ENCODE assay signal across 10 cellular contexts in the genomic region with DNA sequence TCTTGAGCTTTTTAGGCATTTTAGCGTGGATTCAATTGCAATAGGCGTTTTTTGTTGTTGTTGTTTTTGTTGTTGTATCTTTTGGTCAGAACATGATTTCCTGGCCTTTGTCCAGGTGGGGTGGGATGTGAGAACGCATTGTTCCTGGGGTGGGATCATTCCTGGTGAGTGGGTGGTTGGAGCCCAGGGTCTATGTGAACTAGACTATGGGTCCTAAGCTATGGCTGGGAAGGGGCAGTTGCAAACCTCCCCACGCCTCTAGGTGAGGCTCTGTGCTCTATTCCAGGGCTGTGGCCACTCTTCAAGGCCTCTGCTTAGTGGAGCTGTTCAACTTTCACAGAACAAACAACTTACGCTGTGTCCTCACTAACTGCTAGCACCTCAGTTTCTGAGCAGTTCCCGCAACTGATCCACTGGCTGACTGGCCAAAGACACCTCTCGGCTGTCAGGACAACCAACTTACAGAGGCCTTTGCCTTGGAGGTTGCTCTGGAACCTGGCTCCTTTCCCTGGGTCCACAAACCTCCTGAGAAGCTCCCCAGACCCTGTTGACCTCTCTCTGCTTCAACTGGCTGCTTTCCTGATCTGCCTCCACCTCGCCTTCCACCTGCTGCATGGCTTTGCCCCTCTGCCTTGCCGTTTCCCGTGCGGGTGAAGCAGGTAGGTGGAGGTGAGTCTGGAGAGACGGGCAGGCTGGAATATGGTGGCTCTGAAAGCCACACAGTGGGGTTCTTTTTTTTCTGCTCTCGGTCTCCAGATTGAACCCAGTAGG. TPM values are rescaled to one million over a fixed set of nuclear protein-coding genes. Genes with fewer than 3 reads are reported as not detected.
DNase-seq lines count a peak whose midpoint lies in the region; ATAC-seq, FAIRE-seq and TF ChIP-seq lines count a peak whose summit lies in the region.
"Had no signal": no experiment of that assay in that cellular context is flagged by ENCODE, and none has a peak within 500 bp of the region (broad histone marks: within the 10 kb centered on the region; RNA-seq: fewer than 3 reads in every experiment).

No MANE protein-coding gene starts in this region.

- no peaks in the 10 kb centered on the region for H4K20me1 ChIP-seq in HepG2 (ENCODE audit: insufficient read depth, low read length)

- 76% methylated on average over 10 of the region's 13 CpGs for WGBS in HepG2 (ENCODE audit: low lambda C conversion rate)

- CTCF ChIA-PET in activated CD8-positive, alpha-beta T cell treated with anti-CD3 and anti-CD28 coated beads, Interleukin-2, amount 10 ng/mL, durations not matched to agents 7 days and 5 days (lab: Charles Lee) = interaction anchor here (0.8 to 4.8 kb wide), 12 partner anchors 10 to 191 kb away, joined by 3 to 46 read pairs (median 6); partner anchors contain the start of genes HECTD3, PLK3, RNU5D-1 and UROD
- CTCF ChIA-PET in HepG2 (lab: Yijun Ruan, JAX; ENCODE audit: low intra/inter-chr PET ratio, low total read pairs) = no interaction called here

- no peak for ATAC-seq in activated CD8-positive, alpha-beta T cell treated with anti-CD3 and anti-CD28 coated beads, Interleukin-2, amount 10 ng/mL, durations not matched to agents 7 days and 5 days
- ATAC-seq in HepG2 (peak; percentile 33), HG03139 (IDR thresholded peaks at IDR 0.05; ENCODE audit: unreplicated experiment) (no peak)
- no peak for ATAC-seq in stimulated activated naive CD8-positive, alpha-beta T cell treated with anti-CD3 and anti-CD28 coated beads, Interleukin-15, amount 100 ng/mL, for 72 hours

- peak overlapping the region; percentile 87 for H3K4me2 ChIP-seq in HepG2 (ENCODE audit: low read depth, low read length)

- H3K36me3 ChIP-seq in HUES6 (ENCODE audit: control insufficient read depth, insufficient read depth, low read length) = no peaks in the 10 kb centered on the region
- no peaks in the 10 kb centered on the region; a peak in 1 of 5 replicates for H3K36me3 ChIP-seq in HepG2 (replicated peaks in 1 of 2; ENCODE audit: control insufficient read depth in 1 of 2, insufficient read depth in 2 of 2, low read length in 2 of 2)

- no peak overlapping the region for H3K9ac ChIP-seq in HUES6 (ENCODE audit: low read length)
- H3K9ac ChIP-seq in HepG2 (ENCODE audit: insufficient read depth, low read depth, low read length) = peak overlapping the region; percentile 99
- H3K9ac ChIP-seq: parathyroid adenoma had no signal

- POLR2A ChIA-PET in activated CD8-positive, alpha-beta T cell treated with anti-CD3 and anti-CD28 coated beads, Interleukin-2, amount 10 ng/mL, durations not matched to agents 7 days and 5 days (lab: Charles Lee) = interaction anchor here (0.6 to 16.3 kb wide), 12 partner anchors 8 to 190 kb away, joined by 4 to 713 read pairs (median 36); partner anchors contain the start of genes BEST4, BTBD19, DYNLT4 and HECTD3
- POLR2A ChIA-PET in HepG2 (lab: Yijun Ruan, JAX) = interaction anchor here (1.2 to 11.3 kb wide), 10 partner anchors 10 to 679 kb away, joined by 3 to 570 read pairs (median 30); partner anchors contain the start of genes BTBD19, CCDC163, DYNLT4 and MMACHC

- H3K27ac Mint-ChIP-seq in activated CD8-positive, alpha-beta T cell treated with anti-CD3 and anti-CD28 coated beads, Interleukin-2, amount 10 ng/mL, durations not matched to agents 7 days and 5 days = peak overlapping the region; percentile 100
- H3K27ac Mint-ChIP-seq in stimulated activated naive CD8-positive, alpha-beta T cell treated with anti-CD3 and anti-CD28 coated beads, Interleukin-15, amount 100 ng/mL, for 72 hours = peak overlapping the region; percentile 91 to 100

- no peaks in the 10 kb centered on the region for H3K36me3 Mint-ChIP-seq in activated CD8-positive, alpha-beta T cell treated with anti-CD3 and anti-CD28 coated beads, Interleukin-2, amount 10 ng/mL, durations not matched to agents 7 days and 5 days (ENCODE audit: low read depth)

- TF ChIP-seq POLR2A in HepG2 (IDR thresholded peaks at IDR 0.05; ENCODE audit: insufficient read depth in 1 of 2, low read depth in 2 of 2, low read length in 2 of 2) = no peak

- intact Hi-C loops in HepG2 (cut with micrococcal nuclease; ENCODE audit: unreplicated experiment) = loop anchor here (10.0 kb wide), 1 partner anchor 484 kb away; no protein-coding TSS in a partner anchor

- H3K4me3 ChIP-seq in HUES6 (ENCODE audit: low read depth, low read length) (0 out of 2 replicates have a peak overlapping the region, but pooled peaks have one; percentile 53), HepG2 (replicated peaks in 1 of 3; ENCODE audit: insufficient read depth in 1 of 3, low read depth in 2 of 3, low read length in 3 of 3) (peak overlapping the region; percentile 57 to 80 (median 64); a peak in 4 of 6 replicates)

- TF ChIP-seq RAD21 in HepG2 (CRISPR knock-in tag; IDR thresholded peaks at IDR 0.05) = no peak

- peak overlapping the region; percentile 92 for H3K4me3 Mint-ChIP-seq in activated CD8-positive, alpha-beta T cell treated with anti-CD3 and anti-CD28 coated beads, Interleukin-2, amount 10 ng/mL, durations not matched to agents 7 days and 5 days
- peak overlapping the region; percentile 93 for H3K4me3 Mint-ChIP-seq in stimulated activated naive CD8-positive, alpha-beta T cell treated with anti-CD3 and anti-CD28 coated beads, Interleukin-15, amount 100 ng/mL, for 72 hours

- H3K27ac ChIP-seq in HUES6 (ENCODE audit: low read depth, low read length) (no peak overlapping the region), HepG2 (ENCODE audit: extremely low read length, insufficient read depth, low read length) (peak overlapping the region; percentile 100)

- H3K4me1 ChIP-seq in HUES6 (ENCODE audit: control insufficient read depth, insufficient read depth, low read length) = peaks cover 11% of the 10 kb centered on the region
- H3K4me1 ChIP-seq in HepG2 (ENCODE audit: insufficient read depth, low read length) = peaks cover 29% of the 10 kb centered on the region
- H3K4me1 ChIP-seq: parathyroid adenoma had no signal

- H2AFZ ChIP-seq in HepG2 (ENCODE audit: low read length) = no peak overlapping the region

- FAIRE-seq in HepG2 (lab: Jason Lieb, UNC) = peak; percentile 46

- in situ Hi-C loops in HepG2 (cut with HindIII; ENCODE audit: extremely low pct_ligation_motif_present, low pct_unique_long_range_greater_than_20kb) = no loop called here

- H3K4me1 Mint-ChIP-seq in activated CD8-positive, alpha-beta T cell treated with anti-CD3 and anti-CD28 coated beads, Interleukin-2, amount 10 ng/mL, durations not matched to agents 7 days and 5 days (ENCODE audit: low read depth) = peaks cover 46% of the 10 kb centered on the region
- H3K4me1 Mint-ChIP-seq in stimulated activated naive CD8-positive, alpha-beta T cell treated with anti-CD3 and anti-CD28 coated beads, Interleukin-15, amount 100 ng/mL, for 72 hours = peaks cover 45% of the 10 kb centered on the region

- no peaks in the 10 kb centered on the region for H3K9me3 Mint-ChIP-seq in activated CD8-positive, alpha-beta T cell treated with anti-CD3 and anti-CD28 coated beads, Interleukin-2, amount 10 ng/mL, durations not matched to agents 7 days and 5 days (ENCODE audit: insufficient read depth)
- no peaks in the 10 kb centered on the region for H3K9me3 Mint-ChIP-seq in stimulated activated naive CD8-positive, alpha-beta T cell treated with anti-CD3 and anti-CD28 coated beads, Interleukin-15, amount 100 ng/mL, for 72 hours

- no peak for DNase-seq in activated CD8-positive, alpha-beta T cell treated with anti-CD3 and anti-CD28 coated beads, Interleukin-2, amount 10 ng/mL, durations not matched to agents 7 days and 5 days
- DNase-seq in HepG2 (ENCODE audit: low spot score) = no peak
- DNase-seq in stimulated activated naive CD8-positive, alpha-beta T cell treated with anti-CD3 and anti-CD28 coated beads, Interleukin-15, amount 100 ng/mL, for 72 hours = no peak
- no peak for DNase-seq in NCI-H1930 (lab: John Stamatoyannopoulos, UW)
- DNase-seq in stimulated activated naive CD4-positive, alpha-beta T cell treated with Interleukin-2 at 50 U/mL for 16 hours (lab: John Stamatoyannopoulos, UW) = no peak
- DNase-seq in stimulated activated CD4-positive, alpha-beta T cell treated with anti-CD3 and anti-CD28 coated beads, Interleukin-1b, Interleukin-23, amount 100 ng/mL, for 48 hours = no peak
- DNase-seq: foreskin keratinocyte had no signal

- TF ChIP-seq EP300 in HepG2 (IDR thresholded peaks at IDR 0.05; ENCODE audit: low read depth in 2 of 2, low read length in 2 of 2) = no peak
- no peak for TF ChIP-seq EP300 in HepG2 (CRISPR knock-in tag; IDR thresholded peaks at IDR 0.05; ENCODE audit: borderline replicate concordance)

- peak; percentile 27; the same call in 1 of the 2 replicates for TF ChIP-seq CTCF in HepG2 (CRISPR knock-in tag; IDR thresholded peaks at IDR 0.05)

- H3K27me3 Mint-ChIP-seq in activated CD8-positive, alpha-beta T cell treated with anti-CD3 and anti-CD28 coated beads, Interleukin-2, amount 10 ng/mL, durations not matched to agents 7 days and 5 days (ENCODE audit: low read depth) = no peaks in the 10 kb centered on the region
- H3K27me3 Mint-ChIP-seq in stimulated activated naive CD8-positive, alpha-beta T cell treated with anti-CD3 and anti-CD28 coated beads, Interleukin-15, amount 100 ng/mL, for 72 hours = no peaks in the 10 kb centered on the region

- no peaks in the 10 kb centered on the region for H3K27me3 ChIP-seq in HUES6 (ENCODE audit: control insufficient read depth, insufficient read depth, low read length)
- no peaks in the 10 kb centered on the region for H3K27me3 ChIP-seq in HepG2 (ENCODE audit: control insufficient read depth in 1 of 2, insufficient read depth in 2 of 2, low read length in 2 of 2)
- H3K27me3 ChIP-seq: foreskin keratinocyte had no signal

- H3K9me3 ChIP-seq in HUES6 (ENCODE audit: control insufficient read depth, insufficient read depth, low read depth, low read length) (no peaks in the 10 kb centered on the region), HepG2 (ENCODE audit: low read length) (no peaks in the 10 kb centered on the region)

- H3K79me2 ChIP-seq in HepG2 (ENCODE audit: insufficient read depth, low read length) = no peaks in the 10 kb centered on the region
- H3K79me2 ChIP-seq: parathyroid adenoma had no signal

- no TSS peak for BruUV-seq in HepG2 (replicated peaks; lab: Mats Ljungman, UMichigan)

RNA-seq across cellular contexts. Expression of gene BTBD19, which starts 12.8 kb away (rescaled TPM):
- total RNA-seq in activated CD8-positive, alpha-beta T cell treated with anti-CD3 and anti-CD28 coated beads, Interleukin-2, amount 10 ng/mL, durations not matched to agents 7 days and 5 days = 1 to 10 TPM; 4.5 to 8.8 TPM
- 1.0 and 2.7 TPM in 2 replicates for total RNA-seq in HepG2 (2016; rRNA removed; fragmentation: Illumina TruSeq; extraction: Trizol)
- total RNA-seq in HepG2 (2016; cell fraction: cytosol; rRNA removed; fragmentation: Illumina TruSeq; extraction: Trizol; ENCODE audit: low read depth) = 0.51 and 0.97 TPM in 2 replicates
- 0.62 and 3.0 TPM in 2 replicates for total RNA-seq in HepG2 (2016; cell fraction: insoluble cytoplasmic fraction; rRNA removed; fragmentation: Illumina TruSeq; extraction: Trizol)
- 0.87 and 1.1 TPM in 2 replicates for total RNA-seq in HepG2 (2016; cell fraction: membrane; rRNA removed; fragmentation: Illumina TruSeq; extraction: Trizol)
- 3.1 and 5.3 TPM in 2 replicates for total RNA-seq in HepG2 (2016; cell fraction: nucleus; rRNA removed; fragmentation: Illumina TruSeq; extraction: Trizol)
- polyA plus RNA-seq in HepG2 (2011; rRNA removed) = 6.7 and 8.8 TPM in 2 replicates
- 1.8 and 2.0 TPM in 2 replicates for polyA plus RNA-seq in HepG2 (2011; cell fraction: cytosol; rRNA removed)
- 38.3 and 42.2 TPM in 2 replicates for polyA plus RNA-seq in HepG2 (2011; cell fraction: nucleus; rRNA removed)
- 2.6 and 2.7 TPM in 2 replicates for polyA plus RNA-seq in HepG2 (2012)
- 0.37 and 0.49 TPM in 2 replicates for polyA plus RNA-seq in HepG2 (2016; cell fraction: cytosol; fragmentation: Illumina TruSeq; extraction: Trizol; ENCODE audit: low read depth)
- 0.70 and 1.9 TPM in 2 replicates for polyA plus RNA-seq in HepG2 (2016; cell fraction: insoluble cytoplasmic fraction; fragmentation: Illumina TruSeq; extraction: Trizol; ENCODE audit: low read depth)
- 0.30 and 0.79 TPM in 2 replicates for polyA plus RNA-seq in HepG2 (2016; cell fraction: membrane; fragmentation: Illumina TruSeq; extraction: Trizol; ENCODE audit: low read depth)
- polyA plus RNA-seq in HepG2 (2016; cell fraction: nucleus; fragmentation: Illumina TruSeq; extraction: Trizol; ENCODE audit: insufficient read depth, low read depth) = 10.8 and 15.7 TPM in 2 replicates
- polyA minus RNA-seq in HepG2 (2011; rRNA and poly(A)+ RNA removed; ENCODE audit: low replicate concordance) = 1.2 and 11.3 TPM in 2 replicates
- 1.8 and 2.0 TPM in 2 replicates for polyA minus RNA-seq in HepG2 (2011; cell fraction: cytosol; rRNA and poly(A)+ RNA removed)
- 12.0 and 16.5 TPM in 2 replicates for polyA minus RNA-seq in HepG2 (2011; cell fraction: nucleus; rRNA and poly(A)+ RNA removed)

RNA-seq across cellular contexts. Expression of gene DYNLT4, which starts 14.0 kb away (rescaled TPM):
- 1 to 10 TPM; 1.8 to 2.3 TPM for total RNA-seq in activated CD8-positive, alpha-beta T cell treated with anti-CD3 and anti-CD28 coated beads, Interleukin-2, amount 10 ng/mL, durations not matched to agents 7 days and 5 days
- 0.77 TPM in 1 of 2 replicates, not detected in the other for total RNA-seq in HepG2 (2016; rRNA removed; fragmentation: Illumina TruSeq; extraction: Trizol)
- 0.91 and 2.1 TPM in 2 replicates for total RNA-seq in HepG2 (2016; cell fraction: cytosol; rRNA removed; fragmentation: Illumina TruSeq; extraction: Trizol; ENCODE audit: low read depth)
- total RNA-seq in HepG2 (2016; cell fraction: insoluble cytoplasmic fraction; rRNA removed; fragmentation: Illumina TruSeq; extraction: Trizol) = 0.93 TPM in 1 of 2 replicates, not detected in the other
- 2.0 and 2.1 TPM in 2 replicates for total RNA-seq in HepG2 (2016; cell fraction: membrane; rRNA removed; fragmentation: Illumina TruSeq; extraction: Trizol)
- 0.91 and 2.1 TPM in 2 replicates for total RNA-seq in HepG2 (2016; cell fraction: nucleus; rRNA removed; fragmentation: Illumina TruSeq; extraction: Trizol)
- polyA plus RNA-seq in HepG2 (2011; rRNA removed) = not detected in 2 replicates
- 0.25 TPM in 1 of 2 replicates, not detected in the other for polyA plus RNA-seq in HepG2 (2011; cell fraction: cytosol; rRNA removed)
- polyA plus RNA-seq in HepG2 (2011; cell fraction: nucleus; rRNA removed) = 0.55 and 1.4 TPM in 2 replicates
- not detected in 2 replicates for polyA plus RNA-seq in HepG2 (2012)
- not detected in 2 replicates for polyA plus RNA-seq in HepG2 (2016; cell fraction: cytosol; fragmentation: Illumina TruSeq; extraction: Trizol; ENCODE audit: low read depth)
- polyA plus RNA-seq in HepG2 (2016; cell fraction: insoluble cytoplasmic fraction; fragmentation: Illumina TruSeq; extraction: Trizol; ENCODE audit: low read depth) = not detected in 2 replicates
- polyA plus RNA-seq in HepG2 (2016; cell fraction: membrane; fragmentation: Illumina TruSeq; extraction: Trizol; ENCODE audit: low read depth) = not detected in 2 replicates
- polyA plus RNA-seq in HepG2 (2016; cell fraction: nucleus; fragmentation: Illumina TruSeq; extraction: Trizol; ENCODE audit: insufficient read depth, low read depth) = not detected in 2 replicates
- polyA minus RNA-seq in HepG2 (2011; rRNA and poly(A)+ RNA removed; ENCODE audit: low replicate concordance) = 3.7 TPM in 1 of 2 replicates, not detected in the other
- 0.88 TPM in 1 of 2 replicates, not detected in the other for polyA minus RNA-seq in HepG2 (2011; cell fraction: cytosol; rRNA and poly(A)+ RNA removed)
- 3.4 and 10.9 TPM in 2 replicates for polyA minus RNA-seq in HepG2 (2011; cell fraction: nucleus; rRNA and poly(A)+ RNA removed)
- total RNA-seq: foreskin keratinocyte had no signal

RNA-seq across cellular contexts. Expression of gene PLK3, which starts 21.0 kb away (rescaled TPM):
- total RNA-seq in activated CD8-positive, alpha-beta T cell treated with anti-CD3 and anti-CD28 coated beads, Interleukin-2, amount 10 ng/mL, durations not matched to agents 7 days and 5 days = 10 to 100 TPM; 64.8 to 68.0 TPM
- 4.5 and 9.8 TPM in 2 replicates for total RNA-seq in HepG2 (2016; rRNA removed; fragmentation: Illumina TruSeq; extraction: Trizol)
- 10.4 and 10.6 TPM in 2 replicates for total RNA-seq in HepG2 (2016; cell fraction: cytosol; rRNA removed; fragmentation: Illumina TruSeq; extraction: Trizol; ENCODE audit: low read depth)
- total RNA-seq in HepG2 (2016; cell fraction: insoluble cytoplasmic fraction; rRNA removed; fragmentation: Illumina TruSeq; extraction: Trizol) = 3.0 and 11.4 TPM in 2 replicates
- total RNA-seq in HepG2 (2016; cell fraction: membrane; rRNA removed; fragmentation: Illumina TruSeq; extraction: Trizol) = 7.7 and 8.3 TPM in 2 replicates
- 14.5 and 18.3 TPM in 2 replicates for total RNA-seq in HepG2 (2016; cell fraction: nucleus; rRNA removed; fragmentation: Illumina TruSeq; extraction: Trizol)
- 16.9 and 23.4 TPM in 2 replicates for polyA plus RNA-seq in HepG2 (2011; rRNA removed)
- 7.7 and 8.3 TPM in 2 replicates for polyA plus RNA-seq in HepG2 (2011; cell fraction: cytosol; rRNA removed)
- 101 and 106 TPM in 2 replicates for polyA plus RNA-seq in HepG2 (2011; cell fraction: nucleus; rRNA removed)
- 4.3 and 8.5 TPM in 2 replicates for polyA plus RNA-seq in HepG2 (2012)
- 2.2 and 2.4 TPM in 2 replicates for polyA plus RNA-seq in HepG2 (2016; cell fraction: cytosol; fragmentation: Illumina TruSeq; extraction: Trizol; ENCODE audit: low read depth)
- polyA plus RNA-seq in HepG2 (2016; cell fraction: insoluble cytoplasmic fraction; fragmentation: Illumina TruSeq; extraction: Trizol; ENCODE audit: low read depth) = 5.2 and 6.6 TPM in 2 replicates
- 3.1 and 3.6 TPM in 2 replicates for polyA plus RNA-seq in HepG2 (2016; cell fraction: membrane; fragmentation: Illumina TruSeq; extraction: Trizol; ENCODE audit: low read depth)
- polyA plus RNA-seq in HepG2 (2016; cell fraction: nucleus; fragmentation: Illumina TruSeq; extraction: Trizol; ENCODE audit: insufficient read depth, low read depth) = 41.8 and 43.4 TPM in 2 replicates
- 10.1 and 27.4 TPM in 2 replicates for polyA minus RNA-seq in HepG2 (2011; rRNA and poly(A)+ RNA removed; ENCODE audit: low replicate concordance)
- polyA minus RNA-seq in HepG2 (2011; cell fraction: cytosol; rRNA and poly(A)+ RNA removed) = 5.1 and 11.4 TPM in 2 replicates
- polyA minus RNA-seq in HepG2 (2011; cell fraction: nucleus; rRNA and poly(A)+ RNA removed) = 37.5 and 48.6 TPM in 2 replicates

RNA-seq across cellular contexts. Expression of gene PTCH2, which starts 21.9 kb away (rescaled TPM):
- total RNA-seq in activated CD8-positive, alpha-beta T cell treated with anti-CD3 and anti-CD28 coated beads, Interleukin-2, amount 10 ng/mL, durations not matched to agents 7 days and 5 days = 1 to 10 TPM; 1.3 to 1.4 TPM
- total RNA-seq in HepG2 (2016; rRNA removed; fragmentation: Illumina TruSeq; extraction: Trizol) = 0.18 and 0.60 TPM in 2 replicates
- 1.0 and 1.3 TPM in 2 replicates for total RNA-seq in HepG2 (2016; cell fraction: cytosol; rRNA removed; fragmentation: Illumina TruSeq; extraction: Trizol; ENCODE audit: low read depth)
- total RNA-seq in HepG2 (2016; cell fraction: insoluble cytoplasmic fraction; rRNA removed; fragmentation: Illumina TruSeq; extraction: Trizol) = 0.36 and 0.52 TPM in 2 replicates
- total RNA-seq in HepG2 (2016; cell fraction: membrane; rRNA removed; fragmentation: Illumina TruSeq; extraction: Trizol) = 0.45 and 0.46 TPM in 2 replicates
- 1.3 and 2.2 TPM in 2 replicates for total RNA-seq in HepG2 (2016; cell fraction: nucleus; rRNA removed; fragmentation: Illumina TruSeq; extraction: Trizol)
- polyA plus RNA-seq in HepG2 (2011; rRNA removed) = 1.5 and 1.7 TPM in 2 replicates
- polyA plus RNA-seq in HepG2 (2011; cell fraction: cytosol; rRNA removed) = 0.90 and 1.3 TPM in 2 replicates
- 5.9 and 6.6 TPM in 2 replicates for polyA plus RNA-seq in HepG2 (2011; cell fraction: nucleus; rRNA removed)
- polyA plus RNA-seq in HepG2 (2012) = 1.0 and 1.1 TPM in 2 replicates
- 0.27 and 0.43 TPM in 2 replicates for polyA plus RNA-seq in HepG2 (2016; cell fraction: cytosol; fragmentation: Illumina TruSeq; extraction: Trizol; ENCODE audit: low read depth)
- polyA plus RNA-seq in HepG2 (2016; cell fraction: insoluble cytoplasmic fraction; fragmentation: Illumina TruSeq; extraction: Trizol; ENCODE audit: low read depth) = 0.28 and 0.33 TPM in 2 replicates
- polyA plus RNA-seq in HepG2 (2016; cell fraction: membrane; fragmentation: Illumina TruSeq; extraction: Trizol; ENCODE audit: low read depth) = 0.42 and 0.57 TPM in 2 replicates
- polyA plus RNA-seq in HepG2 (2016; cell fraction: nucleus; fragmentation: Illumina TruSeq; extraction: Trizol; ENCODE audit: insufficient read depth, low read depth) = 2.9 and 3.2 TPM in 2 replicates
- polyA minus RNA-seq in HepG2 (2011; rRNA and poly(A)+ RNA removed; ENCODE audit: low replicate concordance) = 0.26 and 1.5 TPM in 2 replicates
- polyA minus RNA-seq in HepG2 (2011; cell fraction: cytosol; rRNA and poly(A)+ RNA removed) = 2.2 and 2.5 TPM in 2 replicates
- 1.2 and 1.3 TPM in 2 replicates for polyA minus RNA-seq in HepG2 (2011; cell fraction: nucleus; rRNA and poly(A)+ RNA removed)

RNA-seq across cellular contexts. Expression of gene BEST4, which starts 33.2 kb away (rescaled TPM):
- total RNA-seq in activated CD8-positive, alpha-beta T cell treated with anti-CD3 and anti-CD28 coated beads, Interleukin-2, amount 10 ng/mL, durations not matched to agents 7 days and 5 days = under 1 TPM; 0.26 to 0.42 TPM
- total RNA-seq in HepG2 (2016; rRNA removed; fragmentation: Illumina TruSeq; extraction: Trizol) = 1.4 TPM in 2 replicates
- 0.40 and 0.62 TPM in 2 replicates for total RNA-seq in HepG2 (2016; cell fraction: cytosol; rRNA removed; fragmentation: Illumina TruSeq; extraction: Trizol; ENCODE audit: low read depth)
- 1.4 and 1.5 TPM in 2 replicates for total RNA-seq in HepG2 (2016; cell fraction: insoluble cytoplasmic fraction; rRNA removed; fragmentation: Illumina TruSeq; extraction: Trizol)
- total RNA-seq in HepG2 (2016; cell fraction: membrane; rRNA removed; fragmentation: Illumina TruSeq; extraction: Trizol) = 1.0 TPM in 2 replicates
- 0.63 and 1.2 TPM in 2 replicates for total RNA-seq in HepG2 (2016; cell fraction: nucleus; rRNA removed; fragmentation: Illumina TruSeq; extraction: Trizol)
- polyA plus RNA-seq in HepG2 (2011; rRNA removed) = 0.71 and 0.77 TPM in 2 replicates
- polyA plus RNA-seq in HepG2 (2011; cell fraction: cytosol; rRNA removed) = 0.91 and 1.0 TPM in 2 replicates
- 0.93 and 1.1 TPM in 2 replicates for polyA plus RNA-seq in HepG2 (2011; cell fraction: nucleus; rRNA removed)
- 1.1 and 1.4 TPM in 2 replicates for polyA plus RNA-seq in HepG2 (2012)
- polyA plus RNA-seq in HepG2 (2016; cell fraction: cytosol; fragmentation: Illumina TruSeq; extraction: Trizol; ENCODE audit: low read depth) = 0.60 and 0.74 TPM in 2 replicates
- 2.0 TPM in 2 replicates for polyA plus RNA-seq in HepG2 (2016; cell fraction: insoluble cytoplasmic fraction; fragmentation: Illumina TruSeq; extraction: Trizol; ENCODE audit: low read depth)
- 0.73 and 0.86 TPM in 2 replicates for polyA plus RNA-seq in HepG2 (2016; cell fraction: membrane; fragmentation: Illumina TruSeq; extraction: Trizol; ENCODE audit: low read depth)
- polyA plus RNA-seq in HepG2 (2016; cell fraction: nucleus; fragmentation: Illumina TruSeq; extraction: Trizol; ENCODE audit: insufficient read depth, low read depth) = 1.5 and 1.8 TPM in 2 replicates
- polyA minus RNA-seq in HepG2 (2011; rRNA and poly(A)+ RNA removed; ENCODE audit: low replicate concordance) = 0.26 and 0.35 TPM in 2 replicates
- 0.59 and 0.62 TPM in 2 replicates for polyA minus RNA-seq in HepG2 (2011; cell fraction: cytosol; rRNA and poly(A)+ RNA removed)
- 0.25 and 0.52 TPM in 2 replicates for polyA minus RNA-seq in HepG2 (2011; cell fraction: nucleus; rRNA and poly(A)+ RNA removed)
- total RNA-seq: foreskin keratinocyte had no signal
